Comparison of ENCODE assay signal across 10 cellular contexts in the genomic region with DNA sequence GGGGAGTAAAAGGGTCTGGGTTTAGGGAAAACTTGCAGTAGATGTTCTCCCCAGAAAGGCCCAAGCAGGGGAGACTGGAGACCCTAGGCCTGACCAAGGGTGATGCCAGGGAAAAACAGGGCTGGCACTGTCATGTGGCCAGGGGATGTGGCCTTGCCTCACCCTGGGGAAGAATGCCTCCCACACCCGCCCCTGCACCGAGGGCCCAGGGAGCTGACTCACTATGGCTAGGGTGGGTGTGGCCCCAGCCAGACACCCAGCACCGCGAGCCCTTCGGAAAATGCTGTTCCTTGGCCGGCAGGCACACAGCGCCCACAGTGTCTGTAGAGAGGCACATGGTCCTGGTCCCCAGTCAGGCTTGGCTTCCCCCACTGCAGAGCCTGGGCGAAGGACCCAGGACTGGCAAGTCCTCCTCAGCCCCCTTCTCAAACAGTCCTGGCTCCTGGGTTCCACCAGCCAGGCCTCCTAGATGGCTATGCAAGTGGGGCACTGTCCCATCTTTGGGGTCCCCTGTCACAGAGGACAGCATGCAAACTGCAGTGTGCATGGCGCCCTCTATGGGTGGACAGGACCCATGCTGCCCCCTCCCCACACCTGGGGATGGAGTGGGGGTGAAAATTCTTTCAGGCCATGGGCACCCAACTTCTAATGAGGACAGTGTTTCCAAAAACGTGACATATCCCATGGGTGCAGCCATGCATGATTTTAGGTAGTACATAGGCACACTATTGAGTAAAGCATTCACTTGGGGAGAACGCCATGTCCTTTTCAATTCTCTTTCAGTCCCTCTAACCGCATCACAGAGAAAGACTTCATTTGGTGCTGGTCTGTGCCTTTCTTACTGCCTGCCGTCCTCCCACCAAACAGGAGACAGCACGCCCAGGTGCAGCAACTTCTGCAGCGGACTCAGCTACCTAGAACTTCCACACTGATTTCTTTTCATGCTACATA. TPM values are rescaled to one million over a fixed set of nuclear protein-coding genes. Genes with fewer than 3 reads are reported as not detected.
DNase-seq lines count a peak whose midpoint lies in the region; ATAC-seq, FAIRE-seq and TF ChIP-seq lines count a peak whose summit lies in the region.
"Had no signal": no experiment of that assay in that cellular context is flagged by ENCODE, and none has a peak within 500 bp of the region (broad histone marks: within the 10 kb centered on the region; RNA-seq: fewer than 3 reads in every experiment).

No MANE protein-coding gene starts in this region.

- H3K27me3 Mint-ChIP-seq in activated CD8-positive, alpha-beta T cell treated with anti-CD3 and anti-CD28 coated beads for 36 hours: no peaks in the 10 kb centered on the region

- dilution Hi-C loops in keratinocyte (cut with MboI; ENCODE audit: extremely low pct_ligation_motif_present, low sequenced_read_pairs): no loop called here

- no peak overlapping the region for H3K4me3 ChIP-seq in keratinocyte (ENCODE audit: control insufficient read depth in 2 of 3, extremely low read depth in 1 of 3, insufficient read depth in 2 of 3, low read depth in 1 of 3, low read length in 3 of 3)
- H3K4me3 ChIP-seq: tibial artery had no signal

- no peaks in the 10 kb centered on the region for H3K4me1 Mint-ChIP-seq in activated CD8-positive, alpha-beta T cell treated with anti-CD3 and anti-CD28 coated beads for 36 hours (ENCODE audit: low read depth)

- TF ChIP-seq CTCF in D721Med (IDR thresholded peaks at IDR 0.05; ENCODE audit: insufficient read depth, missing control alignments) (peak; percentile 45), keratinocyte (optimal IDR thresholded peaks at IDR 0.05 in 1 of 3, IDR thresholded peaks at IDR 0.05 in 1 of 3, conservative IDR thresholded peaks at IDR 0.05 in 1 of 3; ENCODE audit: extremely low read depth in 1 of 3, insufficient read depth in 2 of 3, low read length in 3 of 3) (peak; percentile 15 to 57 (median 20))
- TF ChIP-seq CTCF in activated CD8-positive, alpha-beta T cell treated with anti-CD3 and anti-CD28 coated beads for 36 hours (IDR thresholded peaks at IDR 0.05): peak; percentile 47

- no peaks in the 10 kb centered on the region for H3K36me3 ChIP-seq in keratinocyte (ENCODE audit: control insufficient read depth in 2 of 2, extremely low read depth in 1 of 2, insufficient read depth in 2 of 2, low read length in 2 of 2)

- H3K36me3 Mint-ChIP-seq in activated CD8-positive, alpha-beta T cell treated with anti-CD3 and anti-CD28 coated beads for 36 hours (ENCODE audit: low read depth): no peaks in the 10 kb centered on the region

- no peak overlapping the region for H3K4me3 Mint-ChIP-seq in activated CD8-positive, alpha-beta T cell treated with anti-CD3 and anti-CD28 coated beads for 36 hours

- POLR2A ChIA-PET in activated CD8-positive, alpha-beta T cell treated with anti-CD3 and anti-CD28 coated beads for 36 hours (lab: Charles Lee): no interaction called here

- peak overlapping the region; percentile 13 for H3K4me2 ChIP-seq in keratinocyte (ENCODE audit: control insufficient read depth, extremely low read depth, insufficient read depth, low read depth, low read length)

- peak overlapping the region; percentile 67 for H3K27ac ChIP-seq in keratinocyte (ENCODE audit: control insufficient read depth, insufficient read depth, low read length)
- H3K27ac ChIP-seq: tibial artery had no signal

- no peak overlapping the region for H3K27ac Mint-ChIP-seq in activated CD8-positive, alpha-beta T cell treated with anti-CD3 and anti-CD28 coated beads for 36 hours

- no peak for ATAC-seq in activated CD8-positive, alpha-beta T cell treated with anti-CD3 and anti-CD28 coated beads for 36 hours
- no peak for ATAC-seq in GM18909 (IDR thresholded peaks at IDR 0.05; ENCODE audit: poor library complexity, unreplicated experiment)

- H3K9me1 ChIP-seq in keratinocyte (ENCODE audit: control insufficient read depth, extremely low read depth, insufficient read depth, low read length): no peaks in the 10 kb centered on the region

- H4K20me1 ChIP-seq in keratinocyte (ENCODE audit: control insufficient read depth, extremely low read depth, insufficient read depth, low read length): no peaks in the 10 kb centered on the region

- H3K27me3 ChIP-seq in keratinocyte (ENCODE audit: control insufficient read depth, extremely low read depth, insufficient read depth, low read length): no peaks in the 10 kb centered on the region
- H3K27me3 ChIP-seq: tibial artery had no signal

- no peaks in the 10 kb centered on the region for H3K9me3 Mint-ChIP-seq in activated CD8-positive, alpha-beta T cell treated with anti-CD3 and anti-CD28 coated beads for 36 hours

- intact Hi-C loops in activated CD8-positive, alpha-beta T cell treated with anti-CD3 and anti-CD28 coated beads for 36 hours (cut with micrococcal nuclease): no loop called here

- no peaks in the 10 kb centered on the region for H3K9me3 ChIP-seq in keratinocyte (ENCODE audit: control insufficient read depth, low read depth, low read length)
- H3K9me3 ChIP-seq: tibial artery had no signal

- H3K9ac ChIP-seq in keratinocyte (ENCODE audit: control insufficient read depth, extremely low read depth, insufficient read depth, low read length): peak overlapping the region; percentile 68

- CTCF ChIA-PET in activated CD8-positive, alpha-beta T cell treated with anti-CD3 and anti-CD28 coated beads for 36 hours (lab: Charles Lee): no interaction called here

- H3K4me1 ChIP-seq in keratinocyte (ENCODE audit: control insufficient read depth, extremely low read depth, insufficient read depth, low read length): peaks cover 13% of the 10 kb centered on the region

- FAIRE-seq in D721Med (lab: Jason Lieb, UNC): no peak
- FAIRE-seq in keratinocyte (lab: Jason Lieb, UNC): peak; percentile 77
- FAIRE-seq: islet of Langerhans had no signal

- no peaks in the 10 kb centered on the region for H3K79me2 ChIP-seq in keratinocyte (ENCODE audit: control insufficient read depth, insufficient read depth, low read length)

- H2AFZ ChIP-seq in keratinocyte (ENCODE audit: control insufficient read depth, low read length): peak overlapping the region; percentile 71

- peak; percentile 41 for DNase-seq in D721Med (ENCODE audit: insufficient read length, low spot score)
- DNase-seq in HT1080 (ENCODE audit: low read depth): peak; percentile 96
- DNase-seq in activated CD8-positive, alpha-beta T cell treated with anti-CD3 and anti-CD28 coated beads for 36 hours: peak; percentile 28
- peak; percentile 78 for DNase-seq in keratinocyte (ENCODE audit: low read depth, low spot score)
- no peak for DNase-seq in NCI-H2029 treated with DMSO at 0.1 percent for 48 hours (lab: John Stamatoyannopoulos, UW)
- no peak for DNase-seq in NCI-H2227 (lab: John Stamatoyannopoulos, UW; ENCODE audit: unreplicated experiment)
- DNase-seq in NCI-H774 (lab: John Stamatoyannopoulos, UW): no peak

RNA-seq across cellular contexts. Expression of a gene that starts 15.2 kb away (rescaled TPM):
- total RNA-seq in HT1080 (2014; rRNA removed; shearing (Covaris generic)): 0.13 and 0.14 TPM in 2 replicates
- 0.09 and 0.16 TPM in 2 replicates for polyA plus RNA-seq in HT1080 (2015; cell fraction: cytosol; rRNA removed)
- polyA plus RNA-seq in HT1080 (2015; cell fraction: nucleus; rRNA removed): 0.75 and 1.4 TPM in 2 replicates
- 1 to 10 TPM in 1 of 2 experiments, under 1 TPM in 1; 0.85 to 1.0 TPM for total RNA-seq in activated CD8-positive, alpha-beta T cell treated with anti-CD3 and anti-CD28 coated beads for 36 hours
- polyA plus RNA-seq in keratinocyte: 0.04 to 0.19 TPM (median 0.06 TPM) in 3 replicates
- not detected for polyA plus RNA-seq in keratinocyte (2011; ENCODE audit: low read depth)
- 0.04 TPM in 1 of 2 replicates, not detected in the other for polyA plus RNA-seq in keratinocyte (2011; cell fraction: cytosol; rRNA removed)
- polyA plus RNA-seq in keratinocyte (2011; cell fraction: nucleus; rRNA removed): 0.38 and 0.40 TPM in 2 replicates
- not detected in 2 replicates for polyA plus RNA-seq in keratinocyte (2012; ENCODE audit: low replicate concordance)
- polyA minus RNA-seq in keratinocyte: 0.33 TPM in 1 of 3 replicates, not detected in the others
- polyA minus RNA-seq in keratinocyte (2011; cell fraction: cytosol; rRNA and poly(A)+ RNA removed): not detected
- not detected in 2 replicates for polyA minus RNA-seq in keratinocyte (2011; cell fraction: nucleus; rRNA and poly(A)+ RNA removed)

Comparison
In these comparisons a context has a peak if more than half of its experiments do, and no peak if none do; other contexts are left out.
1. DNase-seq: peak in D721Med (single experiment), HT1080 (single experiment), activated CD8-positive, alpha-beta T cell treated with anti-CD3 and anti-CD28 coated beads for 36 hours (single experiment) and keratinocyte (single experiment); none in NCI-H2029 treated with DMSO at 0.1 percent for 48 hours (single experiment), NCI-H2227 (single experiment) and NCI-H774 (single experiment).
2. Peak in every context shown above with its lines, with median percentiles within 50 percentile points of each other: CTCF ChIP-seq.